ENCODE assay signal across 23 cellular contexts in genomic region chr14:76420827-76421226, GRCh38. TPM values are rescaled to one million over a fixed set of nuclear protein-coding genes. Genes with fewer than 3 reads are reported as not detected.
"Had no signal": no experiment of that assay in that cellular context is flagged by ENCODE, and none has a peak within 500 bp of the region (broad histone marks: within the 10 kb centered on the region; RNA-seq: fewer than 3 reads in every experiment).

No MANE protein-coding gene starts in this region.

- H3K27me3 ChIP-seq: ovary, right atrium auricular region, testis, tibial artery, uterus had no signal

- H3K27ac ChIP-seq: left ventricle myocardium inferior, ovary, right atrium auricular region, skin epidermis, stomach, testis, tibial artery, uterus had no signal

- H3K4me3 ChIP-seq: left ventricle myocardium inferior, lung, mucosa of descending colon, ovary, right atrium auricular region, skin epidermis, stomach, testis, tibial artery, uterus had no signal

- ATAC-seq: left colon; mucosa of descending colon; naive thymus-derived CD4-positive, alpha-beta T cell; natural killer cell treated with Interleukin-12 subunit alpha and Interleukin-12 subunit beta and Interleukin-15 and Interleukin-18, amount 100 ng/mL, for 72 hours; sciatic nerve; stimulated activated naive B cell treated with anti-CD40 and anti-IgM and Interleukin-4, amounts not matched to agents 10 μg/mL and 1 μg/mL and 100 μg/mL, for 72 hours; stimulated activated naive CD8-positive, alpha-beta T cell treated with anti-CD3 and anti-CD28 coated beads, Interleukin-15, Interleukin-2, amounts not matched to agents 100 U/mL and 50 U/mL, for 24 hours had no signal

- H3K36me3 ChIP-seq: left ventricle myocardium inferior, ovary, right atrium auricular region, stomach, tibial artery, uterus had no signal

- H3K9me3 ChIP-seq: left ventricle myocardium inferior, mucosa of descending colon, ovary, right atrium auricular region, testis, tibial artery, uterus had no signal

- H3K4me1 ChIP-seq: left ventricle myocardium inferior, right atrium auricular region, stomach, testis, tibial artery, uterus had no signal

- DNase-seq: hippocampal formation; kidney glomerular epithelial cell; left colon; left ventricle myocardium inferior; midbrain; mucosa of descending colon; naive thymus-derived CD4-positive, alpha-beta T cell; ovary; stimulated activated CD4-positive, alpha-beta T cell treated with anti-CD3 and anti-CD28 coated beads, Interleukin-12 subunit alpha, Interleukin-12 subunit beta, amount 100 ng/mL, for 4 hours; stimulated activated CD4-positive, alpha-beta T cell treated with anti-CD3 and anti-CD28 coated beads, Interleukin-15, amount 100 ng/mL, for 24 hours; stimulated activated CD4-positive, alpha-beta T cell treated with anti-CD3 and anti-CD28 coated beads, Interleukin-2, amount 100 ng/mL, for 24 hours; stimulated activated CD4-positive, alpha-beta T cell treated with anti-CD3 and anti-CD28 coated beads, Interleukin-4, amount 100 ng/mL, for 1 hour; stimulated activated naive B cell treated with anti-CD40 and anti-IgM and Interleukin-4, amounts not matched to agents 10 μg/mL and 1 μg/mL and 100 μg/mL, for 72 hours; stimulated activated naive CD8-positive, alpha-beta T cell treated with anti-CD3 and anti-CD28 coated beads, Interleukin-15, Interleukin-2, amounts not matched to agents 100 U/mL and 50 U/mL, for 24 hours; stomach; testis; tibial artery; uterus had no signal

RNA-seq across cellular contexts. Expression of gene ESRRB, which starts 44.9 kb away (rescaled TPM):
- polyA plus RNA-seq: ovary had no signal
